ENCODE assay signal across 22 cellular contexts in genomic region chr1:80048706-80049105, GRCh38.
"Had no signal": no experiment of that assay in that cellular context is flagged by ENCODE, and none has a peak within 500 bp of the region (broad histone marks: within the 10 kb centered on the region; RNA-seq: fewer than 3 reads in every experiment).

No MANE protein-coding gene starts in this region.

- H3K9me3 ChIP-seq: prostate gland, thoracic aorta, upper lobe of right lung, uterus had no signal

- H3K4me1 ChIP-seq: prostate gland, sigmoid colon, spleen, tibial nerve, upper lobe of right lung, uterus had no signal

- H3K36me3 ChIP-seq: prostate gland, sigmoid colon, spleen, thoracic aorta, tibial nerve, upper lobe of right lung, uterus had no signal

- H3K27me3 ChIP-seq: sigmoid colon, spleen, tibial nerve, upper lobe of right lung, uterus had no signal

- H3K27ac ChIP-seq: prostate gland, sigmoid colon, spleen, thoracic aorta, tibial nerve, upper lobe of right lung, uterus had no signal

- ATAC-seq: left lobe of liver; naive thymus-derived CD4-positive, alpha-beta T cell; right cardiac atrium; stimulated activated memory B cell treated with anti-CD40 and anti-IgM and Interleukin-4, amounts not matched to agents 10 μg/mL and 1 μg/mL and 100 μg/mL, for 72 hours; stimulated activated naive CD8-positive, alpha-beta T cell treated with anti-CD3 and anti-CD28 coated beads, Interleukin-15, Interleukin-2, amounts not matched to agents 100 U/mL and 50 U/mL, for 24 hours; upper lobe of right lung had no signal

- DNase-seq: central memory CD4-positive, alpha-beta T cell; effector CD8-positive, alpha-beta T cell; endodermal cell; erythroblast; head of caudate nucleus; mesendoderm; midbrain; naive thymus-derived CD4-positive, alpha-beta T cell; nucleus accumbens; right cardiac atrium; sigmoid colon; spleen; stimulated activated CD4-positive, alpha-beta T cell treated with anti-CD3 and anti-CD28 coated beads, Interleukin-4, amount 100 ng/mL, for 4 hours; stimulated activated naive CD8-positive, alpha-beta T cell treated with anti-CD3 and anti-CD28 coated beads, Interleukin-15, Interleukin-2, amounts not matched to agents 100 U/mL and 50 U/mL, for 24 hours; upper lobe of right lung; uterus had no signal

- H3K4me3 ChIP-seq: lung, prostate gland, sigmoid colon, spleen, thoracic aorta, tibial nerve, upper lobe of right lung, uterus had no signal
